37 cellular contexts compared by ENCODE assay signal in the genomic region with DNA sequence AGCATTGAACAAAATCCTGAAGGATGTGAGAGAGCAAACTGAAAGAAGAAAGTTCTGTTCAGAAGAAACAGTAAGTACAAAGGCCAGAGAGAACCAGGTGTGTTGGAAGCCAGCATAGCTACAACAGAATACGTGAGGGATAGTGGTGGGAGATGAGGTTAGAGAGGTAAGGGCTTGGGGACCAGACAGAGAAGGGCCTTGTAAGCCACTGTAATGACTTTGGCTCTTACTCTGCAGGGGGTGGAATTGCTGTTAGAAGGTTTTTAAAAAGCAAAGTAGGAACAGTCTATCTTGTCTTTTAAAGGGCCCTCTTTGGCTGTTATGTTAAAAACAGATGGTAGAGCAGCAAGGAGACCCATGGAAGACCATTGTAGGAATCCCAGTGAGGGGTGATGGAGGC.
"Had no signal": no experiment of that assay in that cellular context is flagged by ENCODE, and none has a peak within 500 bp of the region (broad histone marks: within the 10 kb centered on the region; RNA-seq: fewer than 3 reads in every experiment).

No MANE protein-coding gene starts in this region.

- H3K36me3 Mint-ChIP-seq: activated CD4-positive, alpha-beta memory T cell treated with anti-CD3 and anti-CD28 coated beads for 36 hours; activated naive CD4-positive, alpha-beta T cell treated with anti-CD3 and anti-CD28 coated beads, Interleukin-2, amount 10 ng/mL, durations not matched to agents 7 days and 5 days; activated naive CD4-positive, alpha-beta T cell treated with anti-CD3 and anti-CD28 coated beads, Interleukin-2, amount 50 U/mL, for 24 hours; activated naive CD8-positive, alpha-beta T cell; activated naive CD8-positive, alpha-beta T cell treated with anti-CD3 and anti-CD28 coated beads, Interleukin-2, amount 10 ng/mL, durations not matched to agents 7 days and 5 days; brain had no signal

- H3K9me3 ChIP-seq: ascending aorta had no signal

- H3K4me3 ChIP-seq: ascending aorta, cardiac muscle cell had no signal

- DNase-seq: activated B cell treated with CpG ODN at 0.5 μM for 24 hours; activated CD4-positive, alpha-beta memory T cell treated with anti-CD3 and anti-CD28 coated beads for 36 hours; activated CD4-positive, alpha-beta T cell treated with anti-CD3 and anti-CD28 coated beads for 4 hours; activated CD4-positive, alpha-beta T cell treated with anti-CD3 and anti-CD28 coated beads, Interleukin-2, amount 10 ng/mL, durations not matched to agents 24 days and 14 days; activated CD4-positive, alpha-beta T cell treated with anti-CD3 and anti-CD28 coated beads, Interleukin-2, amount 50 U/mL, for 1 hour; activated CD4-positive, alpha-beta T cell treated with anti-CD3 and anti-CD28 coated beads, Interleukin-2, amount 50 U/mL, for 4 hours; activated CD4-positive, CD25-positive, alpha-beta regulatory T cell treated with anti-CD3 and anti-CD28 coated beads, Interleukin-2, amount 50 U/mL, for 72 hours; activated CD8-positive, alpha-beta memory T cell treated with anti-CD3 and anti-CD28 coated beads, Interleukin-2, amount 50 U/mL, for 4 hours; activated CD8-positive, alpha-beta T cell treated with anti-CD3 and anti-CD28 coated beads for 36 hours; activated effector memory CD4-positive, alpha-beta T cell treated with anti-CD3 and anti-CD28 coated beads, Interleukin-2, amount 50 U/mL, for 16 hours; activated gamma-delta T cell treated with Interleukin-2 at 50 U/mL for 16 hours; activated naive CD4-positive, alpha-beta T cell; activated naive CD4-positive, alpha-beta T cell treated with anti-CD3 and anti-CD28 coated beads, Interleukin-2, amount 10 ng/mL, durations not matched to agents 7 days and 5 days; activated naive CD8-positive, alpha-beta T cell treated with anti-CD3 and anti-CD28 coated beads, Interleukin-2, amount 10 ng/mL, durations not matched to agents 7 days and 5 days; activated naive CD8-positive, alpha-beta T cell treated with anti-CD3 and anti-CD28 coated beads, Interleukin-2, amount 50 U/mL, for 24 hours; activated T-cell treated with anti-CD3 and anti-CD28 coated beads for 4 hours; activated T-cell treated with anti-CD3 and anti-CD28 coated beads, Interleukin-2, amount 50 U/mL, for 1 hour; activated T-cell treated with anti-CD3 and anti-CD28 coated beads, Interleukin-2, amount 50 U/mL, for 4 hours; activated T-cell treated with anti-CD3 and anti-CD28 coated beads, Interleukin-2, amount 50 U/mL, for 72 hours; amygdala; anterior cingulate cortex; caudate nucleus; cerebellar nuclear complex; T-helper 2 cell; T-helper 9 cell had no signal

- H3K36me3 ChIP-seq: ascending aorta, cardiac muscle cell had no signal

- FAIRE-seq: bronchial epithelial cell, TTC549 had no signal

- H3K27ac ChIP-seq: ascending aorta, cardiac muscle cell, VCaP had no signal

- H3K27ac Mint-ChIP-seq: activated B cell treated with CpG ODN at 0.5 μM for 24 hours; activated CD4-positive, alpha-beta memory T cell treated with anti-CD3 and anti-CD28 coated beads for 36 hours; activated CD4-positive, alpha-beta T cell treated with anti-CD3 and anti-CD28 coated beads, Interleukin-2, amount 10 ng/mL, durations not matched to agents 24 days and 14 days; activated CD8-positive, alpha-beta T cell treated with anti-CD3 and anti-CD28 coated beads for 36 hours; activated naive CD4-positive, alpha-beta T cell treated with anti-CD3 and anti-CD28 coated beads, Interleukin-2, amount 10 ng/mL, durations not matched to agents 7 days and 5 days; activated naive CD4-positive, alpha-beta T cell treated with anti-CD3 and anti-CD28 coated beads, Interleukin-2, amount 50 U/mL, for 24 hours; activated naive CD8-positive, alpha-beta T cell; activated naive CD8-positive, alpha-beta T cell treated with anti-CD3 and anti-CD28 coated beads, Interleukin-2, amount 10 ng/mL, durations not matched to agents 7 days and 5 days; activated naive CD8-positive, alpha-beta T cell treated with anti-CD3 and anti-CD28 coated beads, Interleukin-2, amount 50 U/mL, for 24 hours; activated T-cell treated with anti-CD3 and anti-CD28 coated beads, Interleukin-2, amount 50 U/mL, for 72 hours; activated T-helper 1 cell treated with anti-CD3 and anti-CD28 coated beads, Interleukin-12 subunit alpha, Interleukin-12 subunit beta, Interleukin-2, Interleukin-4 antibody, amounts not matched to agents 30 ng/mL and 10 ng/mL and 1 ng/mL, durations not matched to agents 14 hours and 24 hours and 36 hours; activated T-helper 17 cell treated with anti-CD3 and anti-CD28 coated beads, Interleukin-2, amount 50 U/mL, for 72 hours; brain; T-helper 2 cell treated with Interferon-gamma antibody and Interleukin-4, amounts not matched to agents 5 μg/mL and 100 μg/mL, for 36 hours had no signal

- H3K27me3 ChIP-seq: ascending aorta had no signal

- H3K4me3 Mint-ChIP-seq: activated B cell treated with CpG ODN at 0.5 μM for 24 hours; activated CD4-positive, alpha-beta memory T cell treated with anti-CD3 and anti-CD28 coated beads for 36 hours; activated CD4-positive, alpha-beta T cell treated with anti-CD3 and anti-CD28 coated beads, Interleukin-2, amount 10 ng/mL, durations not matched to agents 24 days and 14 days; activated CD8-positive, alpha-beta T cell treated with anti-CD3 and anti-CD28 coated beads for 36 hours; activated naive CD4-positive, alpha-beta T cell treated with anti-CD3 and anti-CD28 coated beads, Interleukin-2, amount 10 ng/mL, durations not matched to agents 7 days and 5 days; activated naive CD4-positive, alpha-beta T cell treated with anti-CD3 and anti-CD28 coated beads, Interleukin-2, amount 50 U/mL, for 24 hours; activated naive CD8-positive, alpha-beta T cell; activated naive CD8-positive, alpha-beta T cell treated with anti-CD3 and anti-CD28 coated beads, Interleukin-2, amount 10 ng/mL, durations not matched to agents 7 days and 5 days; activated naive CD8-positive, alpha-beta T cell treated with anti-CD3 and anti-CD28 coated beads, Interleukin-2, amount 50 U/mL, for 24 hours; activated T-cell treated with anti-CD3 and anti-CD28 coated beads, Interleukin-2, amount 50 U/mL, for 4 hours; activated T-cell treated with anti-CD3 and anti-CD28 coated beads, Interleukin-2, amount 50 U/mL, for 72 hours; activated T-helper 1 cell treated with anti-CD3 and anti-CD28 coated beads, Interleukin-12 subunit alpha, Interleukin-12 subunit beta, Interleukin-2, Interleukin-4 antibody, amounts not matched to agents 30 ng/mL and 10 ng/mL and 1 ng/mL, durations not matched to agents 14 hours and 24 hours and 36 hours; activated T-helper 17 cell treated with anti-CD3 and anti-CD28 coated beads, Interleukin-2, amount 50 U/mL, for 72 hours; brain; central memory CD8-positive, alpha-beta T cell; T-helper 2 cell treated with Interferon-gamma antibody and Interleukin-4, amounts not matched to agents 5 μg/mL and 100 μg/mL, for 36 hours had no signal

- H3K9me3 Mint-ChIP-seq: activated B cell treated with CpG ODN at 0.5 μM for 24 hours; activated CD4-positive, alpha-beta memory T cell treated with anti-CD3 and anti-CD28 coated beads for 36 hours; activated CD4-positive, alpha-beta T cell treated with anti-CD3 and anti-CD28 coated beads, Interleukin-2, amount 10 ng/mL, durations not matched to agents 24 days and 14 days; activated CD8-positive, alpha-beta T cell treated with anti-CD3 and anti-CD28 coated beads for 36 hours; activated naive CD4-positive, alpha-beta T cell treated with anti-CD3 and anti-CD28 coated beads, Interleukin-2, amount 10 ng/mL, durations not matched to agents 7 days and 5 days; activated naive CD4-positive, alpha-beta T cell treated with anti-CD3 and anti-CD28 coated beads, Interleukin-2, amount 50 U/mL, for 24 hours; activated naive CD8-positive, alpha-beta T cell treated with anti-CD3 and anti-CD28 coated beads, Interleukin-2, amount 10 ng/mL, durations not matched to agents 7 days and 5 days; activated naive CD8-positive, alpha-beta T cell treated with anti-CD3 and anti-CD28 coated beads, Interleukin-2, amount 50 U/mL, for 24 hours; activated T-cell treated with anti-CD3 and anti-CD28 coated beads, Interleukin-2, amount 50 U/mL, for 4 hours; activated T-cell treated with anti-CD3 and anti-CD28 coated beads, Interleukin-2, amount 50 U/mL, for 72 hours; activated T-helper 1 cell treated with anti-CD3 and anti-CD28 coated beads, Interleukin-12 subunit alpha, Interleukin-12 subunit beta, Interleukin-2, Interleukin-4 antibody, amounts not matched to agents 30 ng/mL and 10 ng/mL and 1 ng/mL, durations not matched to agents 14 hours and 24 hours and 36 hours; activated T-helper 17 cell treated with anti-CD3 and anti-CD28 coated beads, Interleukin-2, amount 50 U/mL, for 72 hours; brain; central memory CD8-positive, alpha-beta T cell; T-helper 2 cell treated with Interferon-gamma antibody and Interleukin-4, amounts not matched to agents 5 μg/mL and 100 μg/mL, for 36 hours had no signal
